14 cellular contexts compared by ENCODE assay signal in the genomic region with DNA sequence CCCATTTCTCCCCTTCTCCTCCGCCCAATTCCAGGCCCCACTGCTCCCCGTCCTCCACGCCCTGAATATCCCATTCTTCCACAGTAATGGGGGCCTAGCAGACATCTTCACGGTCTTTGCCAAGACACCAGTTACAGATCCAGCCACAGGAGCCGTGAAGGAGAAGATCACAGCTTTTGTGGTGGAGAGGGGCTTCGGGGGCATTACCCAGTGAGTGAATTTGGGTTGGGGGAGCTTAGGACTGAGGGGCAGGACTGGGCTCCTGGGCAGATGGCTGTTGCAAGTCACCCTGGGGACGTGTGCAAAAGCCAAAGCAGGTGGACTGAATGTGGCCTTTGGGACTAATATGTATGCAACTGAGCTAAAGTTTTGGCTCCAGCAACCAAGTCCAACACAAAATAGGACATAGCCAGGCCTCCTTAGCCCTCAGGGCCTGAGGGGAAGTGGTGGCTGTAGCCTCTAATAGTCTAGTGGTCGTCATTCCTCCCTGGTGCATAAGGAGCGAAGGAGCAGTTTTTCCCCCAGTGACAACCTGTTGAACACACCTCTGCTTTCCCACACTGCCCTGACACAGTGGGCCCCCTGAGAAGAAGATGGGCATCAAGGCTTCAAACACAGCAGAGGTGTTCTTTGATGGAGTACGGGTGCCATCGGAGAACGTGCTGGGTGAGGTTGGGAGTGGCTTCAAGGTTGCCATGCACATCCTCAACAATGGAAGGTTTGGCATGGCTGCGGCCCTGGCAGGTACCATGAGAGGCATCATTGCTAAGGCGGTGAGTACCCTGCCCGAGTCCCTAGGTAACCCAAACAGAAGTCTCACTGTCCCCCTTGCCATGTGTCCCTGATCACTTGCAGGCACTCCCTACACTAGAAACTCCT. TPM values are rescaled to one million over a fixed set of nuclear protein-coding genes. Genes with fewer than 3 reads are reported as not detected.
DNase-seq lines count a peak whose midpoint lies in the region; ATAC-seq, FAIRE-seq and TF ChIP-seq lines count a peak whose summit lies in the region.
"Had no signal": no experiment of that assay in that cellular context is flagged by ENCODE, and none has a peak within 500 bp of the region (broad histone marks: within the 10 kb centered on the region; RNA-seq: fewer than 3 reads in every experiment).

No MANE protein-coding gene starts in this region.

- whole genome bisulfite sequencing in A549 (ENCODE audit: missing lambda C conversion rate), result 88% methylated on average over 15 of the region's 15 CpGs

- no peak for TF ChIP-seq EP300 in A549 (IDR thresholded peaks at IDR 0.05)

- peaks cover 76% of the 10 kb centered on the region for H3K36me3 Mint-ChIP-seq in activated T-helper 17 cell treated with anti-CD3 and anti-CD28 coated beads, Interleukin-2, amount 50 U/mL, for 72 hours (ENCODE audit: low read depth)
- peaks cover 14% of the 10 kb centered on the region for H3K36me3 Mint-ChIP-seq in memory B cell

- no peak overlapping the region for H3K4me3 ChIP-seq in A549

- CTCF ChIA-PET in A549 (lab: Yijun Ruan, JAX), result interaction anchor here (1.0 to 10.0 kb wide), 8 partner anchors 15 to 177 kb away, joined by 3 to 169 read pairs (median 6); a partner anchor contains a TSS

- POLR2A ChIA-PET in A549 (lab: Yijun Ruan, JAX), result interaction anchor here (0.8 to 0.9 kb wide), 2 partner anchors 12 to 16 kb away, joined by 3 read pairs; a partner anchor contains a TSS

- H3K9me3 ChIP-seq in A549, result no peaks in the 10 kb centered on the region

- peak overlapping the region; percentile 98 for H3K27ac Mint-ChIP-seq in activated T-helper 17 cell treated with anti-CD3 and anti-CD28 coated beads, Interleukin-2, amount 50 U/mL, for 72 hours
- H3K27ac Mint-ChIP-seq in memory B cell, result peak overlapping the region; percentile 29
- H3K27ac Mint-ChIP-seq: dendritic cell treated with granulocyte-macrophage colony-stimulating factor and Interleukin-4, amounts not matched to agents 40 ng/mL and 50 ng/mL, for 4 days had no signal

- no peaks in the 10 kb centered on the region for H3K9me3 Mint-ChIP-seq in activated T-helper 17 cell treated with anti-CD3 and anti-CD28 coated beads, Interleukin-2, amount 50 U/mL, for 72 hours
- H3K9me3 Mint-ChIP-seq in memory B cell, result no peaks in the 10 kb centered on the region
- H3K9me3 Mint-ChIP-seq: dendritic cell treated with granulocyte-macrophage colony-stimulating factor and Interleukin-4, amounts not matched to agents 40 ng/mL and 50 ng/mL, for 4 days had no signal

- no peak for ATAC-seq in A549
- ATAC-seq in activated T-helper 17 cell treated with anti-CD3 and anti-CD28 coated beads, Interleukin-2, amount 50 U/mL, for 72 hours (replicated peaks), result no peak
- no peak for ATAC-seq in memory B cell (ENCODE audit: low read depth)
- no peak for ATAC-seq in GM18517 (IDR thresholded peaks at IDR 0.05; ENCODE audit: unreplicated experiment)

- TF ChIP-seq POLR2A in A549 (IDR thresholded peaks at IDR 0.05; ENCODE audit: low read length) (0 out of 2 replicates have a peak, but pooled peaks have one; percentile 4), GM15510 (IDR thresholded peaks at IDR 0.05; ENCODE audit: borderline replicate concordance, extremely low read depth, insufficient read length) (peak; percentile 13)

- H3K4me3 Mint-ChIP-seq in activated T-helper 17 cell treated with anti-CD3 and anti-CD28 coated beads, Interleukin-2, amount 50 U/mL, for 72 hours, result peak overlapping the region; percentile 94
- no peak overlapping the region for H3K4me3 Mint-ChIP-seq in memory B cell
- H3K4me3 Mint-ChIP-seq: dendritic cell treated with granulocyte-macrophage colony-stimulating factor and Interleukin-4, amounts not matched to agents 40 ng/mL and 50 ng/mL, for 4 days had no signal

- H3K27me3 Mint-ChIP-seq in activated T-helper 17 cell treated with anti-CD3 and anti-CD28 coated beads, Interleukin-2, amount 50 U/mL, for 72 hours, result no peaks in the 10 kb centered on the region
- H3K27me3 Mint-ChIP-seq in memory B cell, result no peaks in the 10 kb centered on the region
- H3K27me3 Mint-ChIP-seq: dendritic cell treated with granulocyte-macrophage colony-stimulating factor and Interleukin-4, amounts not matched to agents 40 ng/mL and 50 ng/mL, for 4 days had no signal

- peaks cover 24% of the 10 kb centered on the region for H3K4me1 Mint-ChIP-seq in activated T-helper 17 cell treated with anti-CD3 and anti-CD28 coated beads, Interleukin-2, amount 50 U/mL, for 72 hours
- peaks cover 20% of the 10 kb centered on the region for H3K4me1 Mint-ChIP-seq in memory B cell

- FAIRE-seq in A549 (lab: Jason Lieb, UNC), result no peak
- FAIRE-seq: GM19239 had no signal

- no peak for TF ChIP-seq RAD21 in A549 (conservative IDR thresholded peaks at IDR 0.05 in 1 of 2, IDR thresholded peaks at IDR 0.05 in 1 of 2)

- no peak overlapping the region for H3K4me2 ChIP-seq in A549

- H3K27ac ChIP-seq in A549, result no peak overlapping the region

- TF ChIP-seq CTCF in A549 (IDR thresholded peaks at IDR 0.05), result no peak

- peaks cover 30% of the 10 kb centered on the region for H3K4me1 ChIP-seq in A549

- no peak for DNase-seq in A549 (ENCODE audit: low read depth in 1 of 2, low spot score in 1 of 2)
- no peak for DNase-seq in memory B cell (ENCODE audit: low spot score in 2 of 2)
- no peak for DNase-seq in NCI-H2196 (lab: John Stamatoyannopoulos, UW; ENCODE audit: unreplicated experiment)
- no peak for DNase-seq in DMS 273 treated with DMSO at 0.1 percent for 48 hours (lab: John Stamatoyannopoulos, UW)
- no peak for DNase-seq in RPMI8226
- DNase-seq: activated CD4-positive, CD25-positive, alpha-beta regulatory T cell treated with anti-CD3 and anti-CD28 coated beads, Interleukin-2, amount 50 U/mL, for 72 hours; foreskin melanocyte; NCI-H1417 treated with DMSO at 0.1 percent for 48 hours; NCI-H748 treated with DMSO at 0.1 percent for 48 hours had no signal

TF ChIP-seq in A549, 52 proteins besides CTCF, POLR2A, EP300 and RAD21:
- no peak for TF ChIP-seq RFX5 (IDR thresholded peaks at IDR 0.05)
- peak; percentile 67; the same call in 1 of the 2 replicates for TF ChIP-seq POLR2AphosphoS2 (conservative IDR thresholded peaks at IDR 0.05; ENCODE audit: low read length)
- TF ChIP-seq JUN (IDR thresholded peaks at IDR 0.05), result peak; percentile 19 to 37; a peak in 2 of 5 replicates

RNA-seq across cellular contexts. Expression of a gene that starts 2.6 kb away (rescaled TPM):
- polyA plus RNA-seq in A549 (2011; rRNA removed), result 238 and 288 TPM in 2 replicates
- polyA plus RNA-seq in A549 (2012; cell fraction: cytosol; rRNA removed), result 382 and 426 TPM in 2 replicates
- polyA plus RNA-seq in A549 (2012; cell fraction: nucleus; rRNA removed), result 3,030 and 3,491 TPM in 2 replicates
- 392 to 429 TPM (median 425 TPM) in 3 replicates for polyA plus RNA-seq in A549 (2017; fragmentation: RNase III; extraction: RNeasy Plus Mini Kit Qiagen cat#74134 plus additional on column Dnase treatment)
- polyA minus RNA-seq in A549 (2011; rRNA and poly(A)+ RNA removed), result 239 and 248 TPM in 2 replicates
- total RNA-seq in activated T-helper 17 cell treated with anti-CD3 and anti-CD28 coated beads, Interleukin-2, amount 50 U/mL, for 72 hours, result 100 to 1,000 TPM; 495 to 517 TPM

RNA-seq across cellular contexts. Expression of a gene that starts 2.7 kb away (rescaled TPM):
- polyA plus RNA-seq in A549 (2011; rRNA removed) (8.3 and 9.2 TPM in 2 replicates), A549 (2017; fragmentation: RNase III; extraction: RNeasy Plus Mini Kit Qiagen cat#74134 plus additional on column Dnase treatment) (16.1 to 22.6 TPM (median 21.3 TPM) in 3 replicates)
- polyA plus RNA-seq in A549 (2012; cell fraction: cytosol; rRNA removed), result 10.9 and 12.1 TPM in 2 replicates
- 29.1 and 29.3 TPM in 2 replicates for polyA plus RNA-seq in A549 (2012; cell fraction: nucleus; rRNA removed)
- polyA minus RNA-seq in A549 (2011; rRNA and poly(A)+ RNA removed), result 10.5 and 12.4 TPM in 2 replicates
- 10 to 100 TPM in 1 of 2 donors, 1 to 10 TPM in 1; 5.9 to 19.4 TPM for total RNA-seq in activated T-helper 17 cell treated with anti-CD3 and anti-CD28 coated beads, Interleukin-2, amount 50 U/mL, for 72 hours

RNA-seq across cellular contexts. Expression of a gene that starts 12.0 kb away (rescaled TPM):
- 5.7 and 9.6 TPM in 2 replicates for polyA plus RNA-seq in A549 (2011; rRNA removed)
- 6.5 and 9.2 TPM in 2 replicates for polyA plus RNA-seq in A549 (2012; cell fraction: cytosol; rRNA removed)
- 13.8 and 22.3 TPM in 2 replicates for polyA plus RNA-seq in A549 (2012; cell fraction: nucleus; rRNA removed)
- polyA plus RNA-seq in A549 (2017; fragmentation: RNase III; extraction: RNeasy Plus Mini Kit Qiagen cat#74134 plus additional on column Dnase treatment), result 30.7 to 40.4 TPM (median 37.7 TPM) in 3 replicates
- polyA minus RNA-seq in A549 (2011; rRNA and poly(A)+ RNA removed), result 27.8 and 36.3 TPM in 2 replicates
- 10 to 100 TPM; 49.1 to 77.5 TPM for total RNA-seq in activated T-helper 17 cell treated with anti-CD3 and anti-CD28 coated beads, Interleukin-2, amount 50 U/mL, for 72 hours

RNA-seq across cellular contexts. Expression of a gene that starts 16.9 kb away (rescaled TPM):
- 52.1 and 61.2 TPM in 2 replicates for polyA plus RNA-seq in A549 (2011; rRNA removed)
- polyA plus RNA-seq in A549 (2012; cell fraction: cytosol; rRNA removed), result 43.2 and 48.2 TPM in 2 replicates
- 28.6 and 32.6 TPM in 2 replicates for polyA plus RNA-seq in A549 (2012; cell fraction: nucleus; rRNA removed)
- polyA plus RNA-seq in A549 (2017; fragmentation: RNase III; extraction: RNeasy Plus Mini Kit Qiagen cat#74134 plus additional on column Dnase treatment), result 70.9 to 80.2 TPM (median 79.1 TPM) in 3 replicates
- polyA minus RNA-seq in A549 (2011; rRNA and poly(A)+ RNA removed), result 66.5 and 74.4 TPM in 2 replicates
- total RNA-seq in activated T-helper 17 cell treated with anti-CD3 and anti-CD28 coated beads, Interleukin-2, amount 50 U/mL, for 72 hours, result 10 to 100 TPM; 43.5 to 52.3 TPM

RNA-seq across cellular contexts. Expression of a gene that starts 19.9 kb away (rescaled TPM):
- polyA plus RNA-seq in A549 (2011; rRNA removed) (399 and 502 TPM in 2 replicates), A549 (2017; fragmentation: RNase III; extraction: RNeasy Plus Mini Kit Qiagen cat#74134 plus additional on column Dnase treatment) (431 to 510 TPM (median 504 TPM) in 3 replicates)
- polyA plus RNA-seq in A549 (2012; cell fraction: cytosol; rRNA removed), result 329 and 360 TPM in 2 replicates
- polyA plus RNA-seq in A549 (2012; cell fraction: nucleus; rRNA removed), result 93.2 and 184 TPM in 2 replicates
- 305 and 331 TPM in 2 replicates for polyA minus RNA-seq in A549 (2011; rRNA and poly(A)+ RNA removed)
- 100 to 1,000 TPM; 190 to 239 TPM for total RNA-seq in activated T-helper 17 cell treated with anti-CD3 and anti-CD28 coated beads, Interleukin-2, amount 50 U/mL, for 72 hours
